In the genomic region with DNA sequence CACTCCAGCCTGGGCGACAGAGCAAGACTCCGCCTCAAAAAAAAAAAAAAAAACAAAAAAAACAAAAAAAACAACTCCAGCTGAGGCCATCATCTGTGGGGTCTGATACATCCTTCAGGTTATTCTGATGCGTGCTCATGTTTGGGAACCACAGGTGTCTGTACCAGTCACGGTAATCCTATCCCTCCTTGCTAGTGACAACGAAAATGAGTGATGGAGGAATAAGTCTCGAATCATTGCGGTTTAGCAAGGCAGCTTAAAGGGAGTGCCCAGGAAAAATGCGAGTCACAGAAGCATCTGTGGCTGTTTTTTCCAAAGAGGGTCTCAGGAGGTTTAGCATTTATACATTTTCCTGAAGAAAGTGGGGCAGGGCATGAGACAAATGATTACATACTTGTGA, we compare ENCODE assay signal across 12 cellular contexts. TPM values are rescaled to one million over a fixed set of nuclear protein-coding genes. Genes with fewer than 3 reads are reported as not detected.
DNase-seq lines count a peak whose midpoint lies in the region; FAIRE-seq and TF ChIP-seq lines count a peak whose summit lies in the region.
"Had no signal": no experiment of that assay in that cellular context is flagged by ENCODE, and none has a peak within 500 bp of the region (broad histone marks: within the 10 kb centered on the region; RNA-seq: fewer than 3 reads in every experiment).

No MANE protein-coding gene starts in this region.

- H3K4me1 ChIP-seq in SJCRH30 (peaks cover 9% of the 10 kb centered on the region), hepatocyte (ENCODE audit: insufficient read depth) (no peaks in the 10 kb centered on the region), H9 (ENCODE audit: insufficient read depth, low read length) (peaks cover 3% of the 10 kb centered on the region; the same call in 1 of the 2 replicates)
- H3K4me1 ChIP-seq: parathyroid adenoma had no signal

- H2BK120ac ChIP-seq in H9 (ENCODE audit: low read depth, low read length, poor library complexity, severe bottlenecking), result no peak overlapping the region

- TF ChIP-seq CTCF in hepatocyte (IDR thresholded peaks at IDR 0.05; ENCODE audit: poor library complexity) (no peak), H9 (conservative IDR thresholded peaks at IDR 0.05) (no peak)

- no peaks in the 10 kb centered on the region for H3K79me1 ChIP-seq in H9 (ENCODE audit: insufficient read depth, low read depth, low read length, poor library complexity, severe bottlenecking)

- H3K36me3 ChIP-seq in SJCRH30 (no peaks in the 10 kb centered on the region), hepatocyte (replicated peaks; ENCODE audit: insufficient read depth, low read depth) (no peaks in the 10 kb centered on the region)

- H3K23me2 ChIP-seq in H9 (ENCODE audit: insufficient read length, low read depth, low read length, poor library complexity, severe bottlenecking), result no peaks in the 10 kb centered on the region

- CTCF ChIA-PET in HEK293T (lab: Yijun Ruan, JAX), result no interaction called here

- no peak overlapping the region for H3T11ph ChIP-seq in H9 (ENCODE audit: low read length)

- H2AFZ ChIP-seq in hepatocyte (no peak overlapping the region), H9 (ENCODE audit: low read length) (no peak overlapping the region)
- H2AFZ ChIP-seq: parathyroid adenoma had no signal

- H3K4me1 Mint-ChIP-seq in H9, result peaks cover 10% of the 10 kb centered on the region in 2 experiments

- H2AK5ac ChIP-seq in H9 (ENCODE audit: insufficient read length, low read length), result no peak overlapping the region

- no peak overlapping the region for H3K9ac ChIP-seq in H9 (ENCODE audit: extremely low read depth, insufficient read length, low read length)
- H3K9ac ChIP-seq: parathyroid adenoma had no signal

- no peaks in the 10 kb centered on the region for H3K9me3 Mint-ChIP-seq in H9

- no peak overlapping the region for H4K91ac ChIP-seq in H9 (ENCODE audit: insufficient read length, low read depth, low read length)

- no peak overlapping the region for H2BK20ac ChIP-seq in H9 (ENCODE audit: low read depth, low read length, poor library complexity, severe bottlenecking)

- H2BK15ac ChIP-seq in H9 (ENCODE audit: low read depth, low read length), result no peak overlapping the region

- H4K20me1 ChIP-seq in hepatocyte (ENCODE audit: insufficient read depth, poor library complexity, severe bottlenecking) (no peaks in the 10 kb centered on the region), H9 (ENCODE audit: control insufficient read depth, insufficient read depth, insufficient read length) (no peaks in the 10 kb centered on the region)

- no peak overlapping the region for H2BK12ac ChIP-seq in H9 (ENCODE audit: insufficient read length, low read depth, low read length)

- no peak overlapping the region for H3K56ac ChIP-seq in H9 (ENCODE audit: insufficient read length, low read depth, low read length)

- no peak overlapping the region for H4K8ac ChIP-seq in H9 (replicated peaks; ENCODE audit: insufficient read length, low read depth, low read length)

- H3K18ac ChIP-seq in H9 (ENCODE audit: insufficient read length, low read depth, low read length), result no peak overlapping the region

- no peak overlapping the region for H2BK5ac ChIP-seq in H9 (ENCODE audit: insufficient read length, low read length)

- POLR2A ChIA-PET in HEK293T (lab: Yijun Ruan, JAX), result interaction anchor here (1.2 kb wide), 1 partner anchor 49 kb away, joined by 3 read pairs; a partner anchor contains a TSS

- peak overlapping the region; percentile 49 for H3K4me3 ChIP-seq in SJCRH30
- no peak overlapping the region for H3K4me3 ChIP-seq in hepatocyte

- DNase-seq in A172 (ENCODE audit: low spot score) (peak; percentile 49), HEK293T (ENCODE audit: extremely low spot score) (no peak), SJCRH30 (peak; percentile 5 to 52), hepatocyte (ENCODE audit: low spot score) (no peak), D341Med (ENCODE audit: low spot score) (no peak), H9 (no peak), RCC 7860 (ENCODE audit: low spot score) (no peak), T1000 (lab: John Stamatoyannopoulos, UW) (no peak)
- DNase-seq: activated naive CD4-positive, alpha-beta T cell; DMS53; NCI-H510A treated with DMSO at 0.1 percent for 48 hours had no signal

- no peaks in the 10 kb centered on the region for H3K9me3 ChIP-seq in SJCRH30 (replicated peaks)
- no peaks in the 10 kb centered on the region for H3K9me3 ChIP-seq in hepatocyte (ENCODE audit: low read depth)
- no peaks in the 10 kb centered on the region for H3K9me3 ChIP-seq in H9 (ENCODE audit: control insufficient read depth, low read depth, low read length)

- H3K36me3 Mint-ChIP-seq in H9 (ENCODE audit: insufficient read depth in 1 of 3, low read depth in 3 of 3), result no peaks in the 10 kb centered on the region

- no peaks in the 10 kb centered on the region for H3K9me2 ChIP-seq in hepatocyte (replicated peaks; ENCODE audit: insufficient read depth)

- peak overlapping the region in 1 of 3 experiments; percentile 26; a peak in 1 of 7 replicates for H3K27ac Mint-ChIP-seq in H9

- no peak overlapping the region for H3K4ac ChIP-seq in H9 (ENCODE audit: low read depth, low read length)

- H3K23ac ChIP-seq in H9 (ENCODE audit: insufficient read length, low read depth, low read length), result no peak overlapping the region

- H3K27me3 Mint-ChIP-seq in H9 (ENCODE audit: low read depth), result no peaks in the 10 kb centered on the region; the same call in 1 of the 2 replicates

- H3K4me2 ChIP-seq in hepatocyte (no peak overlapping the region), H9 (ENCODE audit: insufficient read depth, insufficient read length, low read length) (no peak overlapping the region)

- H3K14ac ChIP-seq in H9 (ENCODE audit: insufficient read depth, low read length), result no peak overlapping the region

- no peaks in the 10 kb centered on the region for H3K27me3 ChIP-seq in SJCRH30
- no peaks in the 10 kb centered on the region for H3K27me3 ChIP-seq in hepatocyte
- no peaks in the 10 kb centered on the region for H3K27me3 ChIP-seq in H9 (ENCODE audit: insufficient read depth, low read length)

- FAIRE-seq in RCC 7860 (lab: Jason Lieb, UNC), result no peak

- H3K79me2 ChIP-seq in hepatocyte (no peaks in the 10 kb centered on the region), H9 (ENCODE audit: insufficient read depth, low read length) (no peaks in the 10 kb centered on the region)
- H3K79me2 ChIP-seq: parathyroid adenoma had no signal

- 66% methylated on average over 8 of the region's 8 CpGs for WGBS in hepatocyte (ENCODE audit: low lambda C conversion rate, missing lambda C conversion rate)
- no CpG with 5 or more reads among the region's 8 CpGs for WGBS in H9 (ENCODE audit: extremely low coverage, insufficient read length, low lambda C conversion rate)

- H3K4me3 Mint-ChIP-seq in H9, result no peak overlapping the region

- H3K27ac ChIP-seq in SJCRH30 (peak overlapping the region; percentile 66), hepatocyte (peak overlapping the region; percentile 59), H9 (ENCODE audit: insufficient read length, low read depth, low read length) (no peak overlapping the region)
- H3K27ac ChIP-seq: parathyroid adenoma had no signal

- no peak overlapping the region for H4K5ac ChIP-seq in H9 (ENCODE audit: insufficient read length, low read depth, low read length)

TF ChIP-seq in HEK293T, 16 proteins besides CTCF, POLR2A, EP300 and RAD21:
- TF ChIP-seq ZNF384 (IDR thresholded peaks at IDR 0.05) (peak; percentile 83), SUZ12 (IDR thresholded peaks at IDR 0.05) (no peak)

RNA-seq across cellular contexts. Expression of a gene that starts 48.8 kb away (rescaled TPM):
- 13.9 and 18.7 TPM in 2 replicates for total RNA-seq in A172 (2014; rRNA removed; shearing (Covaris generic))
- 15.3 and 16.0 TPM in 2 replicates for total RNA-seq in SJCRH30 (2014; rRNA removed; shearing (Covaris generic))
- 16.1 and 18.6 TPM in 2 replicates for total RNA-seq in hepatocyte
- polyA plus RNA-seq in hepatocyte, result 22.9 and 27.6 TPM in 2 replicates
- total RNA-seq in H9 (2021), result 32.0 and 35.4 TPM in 2 replicates

RNA-seq across cellular contexts. Expression of a gene that starts 53.9 kb away (rescaled TPM):
- total RNA-seq in A172 (2014; rRNA removed; shearing (Covaris generic)), result 21.8 and 24.6 TPM in 2 replicates
- 20.1 and 22.7 TPM in 2 replicates for total RNA-seq in SJCRH30 (2014; rRNA removed; shearing (Covaris generic))
- 28.6 and 36.1 TPM in 2 replicates for total RNA-seq in hepatocyte
- 20.1 and 24.2 TPM in 2 replicates for polyA plus RNA-seq in hepatocyte
- total RNA-seq in H9 (2021), result 35.8 and 37.2 TPM in 2 replicates

Comparison
In these comparisons a context has a peak if more than half of its experiments do, and no peak if none do; other contexts are left out.
1. DNase-seq: peak in A172 (single experiment) and SJCRH30 (2 of 2); none in HEK293T (single experiment), hepatocyte (single experiment), D341Med (single experiment), H9 (single experiment), RCC 7860 (single experiment) and T1000 (single experiment).